Comparison of ENCODE assay signal across 2 cellular contexts in the genomic region with DNA sequence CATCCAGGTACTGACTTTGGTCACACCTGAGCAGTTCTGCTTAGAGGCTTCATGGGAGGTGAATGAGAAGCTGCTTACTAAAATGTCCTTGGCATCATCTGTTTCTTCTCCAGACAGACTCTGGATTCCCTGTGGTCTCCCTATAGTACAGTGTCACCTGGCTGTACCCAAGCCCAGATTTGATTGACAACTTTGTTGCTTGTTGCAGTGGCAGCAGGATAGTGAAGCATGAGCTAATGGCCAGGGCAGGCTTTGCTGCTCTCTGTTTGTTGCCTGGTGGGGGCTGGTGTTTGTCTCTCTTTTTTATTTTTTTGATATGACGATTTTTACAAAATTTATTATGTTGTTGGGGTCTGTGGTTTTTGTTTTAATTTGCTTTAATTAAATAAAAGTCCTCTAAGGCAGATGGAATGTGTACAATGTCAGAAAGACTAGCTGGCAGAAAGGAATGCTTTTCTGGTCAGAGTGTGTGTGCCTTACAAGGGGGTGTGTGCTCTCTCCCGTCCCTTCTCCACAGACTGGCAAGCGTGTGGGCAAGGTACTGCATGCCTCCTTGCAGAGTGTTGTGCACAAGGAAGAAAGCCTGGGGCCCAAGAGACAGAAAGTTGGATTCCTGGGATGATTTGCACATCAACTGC.
TF ChIP-seq lines count a peak whose summit lies in the region.

No MANE protein-coding gene starts in this region.

TF ChIP-seq in HepG2, 621 proteins besides CTCF, POLR2A, EP300 and RAD21:
- TF ChIP-seq SYNCRIP (IDR thresholded peaks at IDR 0.05; ENCODE audit: insufficient read depth, low read depth, low read length) (no peak), ZNF790 (CRISPR knock-in tag; IDR thresholded peaks at IDR 0.05; ENCODE audit: borderline replicate concordance) (no peak), KDM1A (CRISPR knock-in tag; IDR thresholded peaks at IDR 0.05) (no peak), DR1 (CRISPR knock-in tag; IDR thresholded peaks at IDR 0.05) (no peak), SPEN (CRISPR knock-in tag; IDR thresholded peaks at IDR 0.05; ENCODE audit: low read depth) (no peak), NRL (CRISPR knock-in tag; IDR thresholded peaks at IDR 0.05; ENCODE audit: borderline replicate concordance) (no peak), ZBTB20 (CRISPR knock-in tag; IDR thresholded peaks at IDR 0.05; ENCODE audit: borderline replicate concordance, low read depth) (no peak), KLF6 (CRISPR knock-in tag; IDR thresholded peaks at IDR 0.05) (no peak), ZSCAN31 (CRISPR knock-in tag; IDR thresholded peaks at IDR 0.05; ENCODE audit: low read depth) (no peak), POGZ (CRISPR knock-in tag; IDR thresholded peaks at IDR 0.05) (no peak)

TF ChIP-seq in GM12891, 5 proteins besides CTCF, POLR2A, EP300 and RAD21:
- TF ChIP-seq PAX5 (IDR thresholded peaks at IDR 0.05; ENCODE audit: insufficient read depth, low read length, severe bottlenecking): no peak
- no peak for TF ChIP-seq SPI1 (IDR thresholded peaks at IDR 0.05; ENCODE audit: low read depth, low read length)
- no peak for TF ChIP-seq POLR2AphosphoS5 (IDR thresholded peaks at IDR 0.05; ENCODE audit: low read depth, low read length)
- no peak for TF ChIP-seq TAF1 (IDR thresholded peaks at IDR 0.05; ENCODE audit: low read depth, low read length)
- TF ChIP-seq POU2F2 (IDR thresholded peaks at IDR 0.05; ENCODE audit: low read depth, low read length): no peak
